10 cellular contexts compared by ENCODE assay signal in the genomic region with DNA sequence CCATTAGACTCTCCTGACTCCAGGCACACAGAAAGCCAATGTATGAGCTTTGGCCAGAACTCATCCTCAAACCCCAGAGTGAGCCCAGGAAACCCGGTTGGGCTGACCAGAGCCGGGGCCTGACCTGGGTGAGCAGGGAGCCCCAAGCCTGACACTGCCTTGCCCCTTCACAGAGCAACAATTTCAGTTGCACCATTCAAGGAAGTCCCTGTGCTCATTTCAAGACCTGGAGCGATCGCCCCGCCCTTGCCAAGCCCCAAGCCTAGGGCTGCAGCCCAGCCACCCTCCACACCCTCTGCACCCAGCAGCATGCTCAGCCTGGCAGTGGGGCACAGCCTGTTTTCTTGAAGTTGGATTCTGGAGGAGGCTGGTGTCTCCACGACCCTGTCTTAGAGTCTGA. TPM values are rescaled to one million over a fixed set of nuclear protein-coding genes. Genes with fewer than 3 reads are reported as not detected.
DNase-seq lines count a peak whose midpoint lies in the region; ATAC-seq and TF ChIP-seq lines count a peak whose summit lies in the region.
"Had no signal": no experiment of that assay in that cellular context is flagged by ENCODE, and none has a peak within 500 bp of the region (broad histone marks: within the 10 kb centered on the region; RNA-seq: fewer than 3 reads in every experiment).

No MANE protein-coding gene starts in this region.

- H3K4me1 ChIP-seq in tibial nerve = peaks cover 0 to 66% (median 32%) of the 10 kb centered on the region in 4 donors

- H3K27ac ChIP-seq in adipose tissue (ENCODE audit: low read depth, low read length) = peak overlapping the region; percentile 33
- H3K27ac ChIP-seq in tibial nerve = peak overlapping the region; percentile 22 to 95 (median 90)

- H3K4me1 Mint-ChIP-seq in activated naive CD4-positive, alpha-beta T cell treated with anti-CD3 and anti-CD28 coated beads for 36 hours (ENCODE audit: low read depth) = peaks cover 39% of the 10 kb centered on the region

- peaks cover 12% of the 10 kb centered on the region for H3K27me3 Mint-ChIP-seq in activated naive CD4-positive, alpha-beta T cell treated with anti-CD3 and anti-CD28 coated beads for 36 hours (ENCODE audit: low read depth)

- H3K36me3 Mint-ChIP-seq in activated naive CD4-positive, alpha-beta T cell treated with anti-CD3 and anti-CD28 coated beads for 36 hours (ENCODE audit: low read depth) = peaks cover 1% of the 10 kb centered on the region

- no peak for TF ChIP-seq EP300 in tibial nerve (IDR thresholded peaks at IDR 0.05)

- H3K9me3 ChIP-seq in tibial nerve = no peaks in the 10 kb centered on the region

- peak; percentile 38 for DNase-seq in activated naive CD4-positive, alpha-beta T cell treated with anti-CD3 and anti-CD28 coated beads for 36 hours
- no peak for DNase-seq in activated naive CD4-positive, alpha-beta T cell treated with anti-CD3 and anti-CD28 coated beads, Interleukin-2, amount 50 U/mL, for 16 hours
- peak; percentile 12 for DNase-seq in kidney tubule cell (ENCODE audit: low spot score)
- no peak for DNase-seq in tibial nerve (ENCODE audit: low spot score in 2 of 2)
- no peak for DNase-seq in germinal center (ENCODE audit: low spot score)
- DNase-seq: NCI-H2029 treated with DMSO at 0.1 percent for 48 hours, occipital lobe had no signal

- H3K27ac Mint-ChIP-seq in activated naive CD4-positive, alpha-beta T cell treated with anti-CD3 and anti-CD28 coated beads for 36 hours = no peak overlapping the region

- H3K27me3 ChIP-seq in tibial nerve = peaks cover 0 to 8% of the 10 kb centered on the region in 2 donors

- TF ChIP-seq CTCF in tibial nerve (IDR thresholded peaks at IDR 0.05) = no peak

- ATAC-seq in HG03342 (IDR thresholded peaks at IDR 0.05; ENCODE audit: unreplicated experiment) = no peak
- ATAC-seq in HG02884 (IDR thresholded peaks at IDR 0.05; ENCODE audit: unreplicated experiment) = no peak

- CTCF ChIA-PET in activated naive CD4-positive, alpha-beta T cell treated with anti-CD3 and anti-CD28 coated beads for 36 hours (lab: Charles Lee) = interaction anchor here (0.6 to 6.8 kb wide), 5 partner anchors 15 to 431 kb away, joined by 3 to 41 read pairs (median 3); no protein-coding TSS in a partner anchor

- no peak overlapping the region for H3K4me3 Mint-ChIP-seq in activated naive CD4-positive, alpha-beta T cell treated with anti-CD3 and anti-CD28 coated beads for 36 hours

- H3K36me3 ChIP-seq in tibial nerve = no peaks in the 10 kb centered on the region

- H3K9me3 Mint-ChIP-seq in activated naive CD4-positive, alpha-beta T cell treated with anti-CD3 and anti-CD28 coated beads for 36 hours = no peaks in the 10 kb centered on the region

- no peak for TF ChIP-seq POLR2A in tibial nerve (IDR thresholded peaks at IDR 0.05)

- intact Hi-C loops in activated naive CD4-positive, alpha-beta T cell treated with anti-CD3 and anti-CD28 coated beads for 36 hours (cut with micrococcal nuclease) = no loop called here

- peak overlapping the region in 2 of 4 donors; percentile 46 to 72 for H3K4me3 ChIP-seq in tibial nerve

- 58 to 95% (median 64%) methylated on average over 6 of the region's 6 CpGs for WGBS in adipose tissue, 3 donors
- WGBS in tibial nerve, 2 donors = 79 to 85% methylated on average over 3 to 4 of the region's 6 CpGs

RNA-seq across cellular contexts. Expression of gene NBL1, which starts 2.3 kb away (rescaled TPM):
- total RNA-seq in activated naive CD4-positive, alpha-beta T cell treated with anti-CD3 and anti-CD28 coated beads for 36 hours = 10 to 100 TPM; 12.2 to 15.2 TPM
- polyA plus RNA-seq in adipose tissue = 100 to 1,000 TPM in 1 of 3 donors, 10 to 100 TPM in 2; 11.3 to 163 (median 85.8) TPM
- total RNA-seq in tibial nerve = 100 to 1,000 TPM in 2 of 4 donors, 10 to 100 TPM in 2; 71.9 to 157 (median 92.0) TPM

RNA-seq across cellular contexts. Expression of gene HTR6, which starts 18.3 kb away (rescaled TPM):
- total RNA-seq in activated naive CD4-positive, alpha-beta T cell treated with anti-CD3 and anti-CD28 coated beads for 36 hours = under 1 TPM; 0.19 to 0.37 TPM
- polyA plus RNA-seq in adipose tissue = not detected
- total RNA-seq in tibial nerve = not detected

Comparison
In these comparisons a context has a peak if more than half of its experiments do, and no peak if none do; other contexts are left out.
1. DNase-seq: peak in activated naive CD4-positive, alpha-beta T cell treated with anti-CD3 and anti-CD28 coated beads for 36 hours (single experiment) and kidney tubule cell (single experiment); none in activated naive CD4-positive, alpha-beta T cell treated with anti-CD3 and anti-CD28 coated beads, Interleukin-2, amount 50 U/mL, for 16 hours (single experiment), tibial nerve (0 of 2) and germinal center (single experiment).
2. RNA of gene NBL1, which starts 2.3 kb away (total RNA-seq): 71.9 to 157 TPM in tibial nerve; 12.2 to 15.2 TPM in activated naive CD4-positive, alpha-beta T cell treated with anti-CD3 and anti-CD28 coated beads for 36 hours; every median in the first group is over 4 times any median in the second.